24 cellular contexts compared by ENCODE assay signal in genomic region chr20:53194310-53194709, GRCh38.
"Had no signal": no experiment of that assay in that cellular context is flagged by ENCODE, and none has a peak within 500 bp of the region (broad histone marks: within the 10 kb centered on the region; RNA-seq: fewer than 3 reads in every experiment).

No MANE protein-coding gene starts in this region.

- H3K4me1 ChIP-seq: left ventricle myocardium inferior, prostate gland, stomach, thyroid gland, uterus had no signal

- H3K36me3 ChIP-seq: left ventricle myocardium inferior, ovary, prostate gland, stomach, thyroid gland, uterus had no signal

- ATAC-seq: left colon; naive thymus-derived CD8-positive, alpha-beta T cell; right cardiac atrium; sciatic nerve; stimulated activated naive B cell treated with anti-CD40 and anti-IgM and Interleukin-4, amounts not matched to agents 10 μg/mL and 1 μg/mL and 100 μg/mL, for 72 hours; stimulated activated naive CD8-positive, alpha-beta T cell treated with anti-CD3 and anti-CD28 coated beads, Interleukin-15, Interleukin-2, amounts not matched to agents 100 U/mL and 50 U/mL, for 24 hours had no signal

- H3K4me1 Mint-ChIP-seq: immature natural killer cell had no signal

- H3K27me3 ChIP-seq: ovary, stomach, testis, thyroid gland, uterus had no signal

- H3K4me3 ChIP-seq: left ventricle myocardium inferior, lung, ovary, prostate gland, skin epidermis, stomach, testis, thyroid gland, uterus had no signal

- H3K9me3 Mint-ChIP-seq: immature natural killer cell; naive thymus-derived CD8-positive, alpha-beta T cell; stimulated activated naive B cell treated with anti-CD40 and anti-IgM and Interleukin-4, amounts not matched to agents 10 μg/mL and 1 μg/mL and 100 μg/mL, for 72 hours had no signal

- H3K27ac Mint-ChIP-seq: immature natural killer cell; stimulated activated naive B cell treated with anti-CD40 and anti-IgM and Interleukin-4, amounts not matched to agents 10 μg/mL and 1 μg/mL and 100 μg/mL, for 72 hours had no signal

- H3K27ac ChIP-seq: left ventricle myocardium inferior, ovary, prostate gland, skin epidermis, stomach, testis, thyroid gland, uterus had no signal

- H3K36me3 Mint-ChIP-seq: immature natural killer cell; naive thymus-derived CD8-positive, alpha-beta T cell; stimulated activated naive B cell treated with anti-CD40 and anti-IgM and Interleukin-4, amounts not matched to agents 10 μg/mL and 1 μg/mL and 100 μg/mL, for 72 hours had no signal

- H3K9me3 ChIP-seq: left ventricle myocardium inferior, ovary, prostate gland, stomach, testis, thyroid gland, uterus had no signal

- H3K4me3 Mint-ChIP-seq: immature natural killer cell; naive thymus-derived CD8-positive, alpha-beta T cell; stimulated activated naive B cell treated with anti-CD40 and anti-IgM and Interleukin-4, amounts not matched to agents 10 μg/mL and 1 μg/mL and 100 μg/mL, for 72 hours had no signal

- DNase-seq: hypothalamus; immature natural killer cell; kidney; left colon; left ventricle myocardium inferior; naive thymus-derived CD8-positive, alpha-beta T cell; ovary; retina; right cardiac atrium; stimulated activated CD4-positive, alpha-beta T cell treated with anti-CD3 and anti-CD28 coated beads, Interleukin-12 subunit alpha, Interleukin-12 subunit beta, amount 100 ng/mL, for 4 hours; stimulated activated CD4-positive, alpha-beta T cell treated with anti-CD3 and anti-CD28 coated beads, Interleukin-15, amount 100 ng/mL, for 24 hours; stimulated activated CD4-positive, alpha-beta T cell treated with anti-CD3 and anti-CD28 coated beads, Interleukin-2, amount 100 ng/mL, for 24 hours; stimulated activated CD4-positive, alpha-beta T cell treated with anti-CD3 and anti-CD28 coated beads, Interleukin-4, amount 100 ng/mL, for 1 hour; stimulated activated naive B cell treated with anti-CD40 and anti-IgM and Interleukin-4, amounts not matched to agents 10 μg/mL and 1 μg/mL and 100 μg/mL, for 72 hours; stimulated activated naive CD8-positive, alpha-beta T cell treated with anti-CD3 and anti-CD28 coated beads, Interleukin-15, Interleukin-2, amounts not matched to agents 100 U/mL and 50 U/mL, for 24 hours; stomach; testis; thyroid gland; trophoblast cell; uterus had no signal
